Comparison of ENCODE assay signal across 8 cellular contexts in the genomic region with DNA sequence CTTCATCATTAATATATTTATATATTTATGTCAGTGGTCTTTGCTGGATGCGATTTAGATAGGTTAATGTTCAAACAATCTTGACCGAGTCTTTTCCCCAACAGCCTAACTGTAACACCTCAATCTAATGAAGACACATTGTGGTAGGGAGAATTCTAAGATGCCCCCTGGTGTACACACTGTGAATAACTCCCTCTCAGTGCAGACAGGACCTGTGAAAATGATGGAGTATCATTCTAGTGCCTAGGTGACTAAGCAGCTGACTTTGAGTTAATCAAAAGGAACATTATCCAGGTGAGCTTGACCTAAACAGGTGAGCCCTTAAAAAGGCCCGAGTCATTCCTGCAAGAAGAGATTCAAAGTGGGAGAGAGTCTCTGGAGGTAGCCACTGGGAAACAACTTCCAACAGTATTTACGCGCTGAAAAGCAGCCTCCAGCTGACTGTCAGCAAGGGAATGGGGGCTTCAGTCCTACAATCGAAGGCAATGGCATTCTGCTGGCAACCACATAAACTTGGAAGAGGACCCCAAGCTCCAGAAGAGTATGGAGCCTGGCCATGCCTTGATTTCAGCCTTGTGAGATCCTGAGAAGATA.
DNase-seq lines count a peak whose midpoint lies in the region; ATAC-seq and TF ChIP-seq lines count a peak whose summit lies in the region.

No MANE protein-coding gene starts in this region.

- TF ChIP-seq CTCF in LNCAP (IDR thresholded peaks at IDR 0.05) = peak; percentile 69
- peak; percentile 71 for TF ChIP-seq CTCF in astrocyte of the spinal cord (IDR thresholded peaks at IDR 0.05; ENCODE audit: low read depth, low read length)

- no peak overlapping the region for H3K4me3 ChIP-seq in astrocyte of the spinal cord (ENCODE audit: low read depth, low read length)

- peak; percentile 87 for ATAC-seq in GM21526 (IDR thresholded peaks at IDR 0.05; ENCODE audit: low FRiP score, unreplicated experiment)

- in situ Hi-C loops in astrocyte of the spinal cord (cut with HindIII; ENCODE audit: low sequenced_read_pairs) = no loop called here

- DNase-seq in DMS153 treated with DMSO at 0.1 percent for 48 hours (lab: John Stamatoyannopoulos, UW; ENCODE audit: unreplicated experiment) = peak; percentile 42
- peak in 4 of 5 donors; percentile 19 to 57 (median 34) for DNase-seq in T-helper 1 cell
- DNase-seq in astrocyte of the spinal cord (ENCODE audit: low read depth, low spot score) = peak; percentile 52
- DNase-seq in iPS DF 4.7 (ENCODE audit: extremely low read depth, low spot score) = peak; percentile 38
- DNase-seq in stimulated activated CD4-positive, alpha-beta T cell treated with anti-CD3 and anti-CD28 coated beads, Interleukin-1b, Interleukin-23, amount 100 ng/mL, for 24 hours (ENCODE audit: low read depth in 4 of 4, low spot score in 1 of 4) = peak; percentile 4 to 40 (median 22)
- DNase-seq in DMS79 (lab: John Stamatoyannopoulos, UW) = no peak
